In the genomic region with DNA sequence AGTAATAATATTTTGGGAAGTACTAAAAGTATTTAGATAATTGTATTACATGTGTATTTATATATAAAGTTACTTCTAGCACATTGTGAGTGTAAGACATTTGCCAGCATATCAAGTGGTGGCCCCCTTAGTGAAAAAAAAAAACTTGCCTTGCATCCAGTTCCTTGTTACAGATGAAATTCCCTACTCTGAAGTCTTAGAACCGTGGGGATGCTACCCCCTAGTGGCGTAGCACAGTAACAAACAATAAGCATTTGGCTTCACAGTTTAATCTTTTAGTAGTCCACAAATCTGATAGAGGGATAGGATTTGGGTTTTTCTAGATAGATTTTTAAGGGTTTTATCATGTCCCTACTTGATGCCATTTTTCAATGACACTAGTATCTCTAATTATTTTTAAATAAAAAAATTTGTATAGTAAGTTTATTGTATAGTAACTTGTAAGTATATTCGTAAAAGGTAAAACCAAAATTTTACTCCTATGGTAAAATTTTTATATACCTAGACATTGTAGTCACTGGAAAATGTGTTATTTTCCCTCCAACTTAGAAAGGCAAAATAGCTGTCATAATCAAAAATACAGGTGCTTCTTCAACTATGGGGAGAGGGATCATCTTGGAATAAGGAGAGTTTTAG, we compare ENCODE assay signal across 8 cellular contexts. TPM values are rescaled to one million over a fixed set of nuclear protein-coding genes. Genes with fewer than 3 reads are reported as not detected.
DNase-seq lines count a peak whose midpoint lies in the region; ATAC-seq, FAIRE-seq and TF ChIP-seq lines count a peak whose summit lies in the region.

No MANE protein-coding gene starts in this region.

- H3K36me3 ChIP-seq in HepG2 (replicated peaks in 1 of 2; ENCODE audit: control insufficient read depth in 1 of 2, insufficient read depth in 2 of 2, low read length in 2 of 2) = peaks cover 6 to 57% of the 10 kb centered on the region in 2 experiments; a peak in 4 of 5 replicates

- TF ChIP-seq EP300 in A549 (IDR thresholded peaks at IDR 0.05) (no peak), HepG2 (IDR thresholded peaks at IDR 0.05; ENCODE audit: low read depth in 2 of 2, low read length in 2 of 2) (no peak), HepG2 (CRISPR knock-in tag; IDR thresholded peaks at IDR 0.05; ENCODE audit: borderline replicate concordance) (no peak)

- in situ Hi-C loops in HepG2 (cut with HindIII; ENCODE audit: extremely low pct_ligation_motif_present, low pct_unique_long_range_greater_than_20kb) = loop anchor here (5.0 to 25.0 kb wide), 2 partner anchors 251 to 376 kb away; no protein-coding TSS in a partner anchor

- TF ChIP-seq CTCF in A549 (IDR thresholded peaks at IDR 0.05) (peak; percentile 90), choroid plexus epithelial cell (conservative IDR thresholded peaks at IDR 0.05; ENCODE audit: low read depth, low read length) (peak; percentile 82), HepG2 (CRISPR knock-in tag; IDR thresholded peaks at IDR 0.05) (peak; percentile 73)

- H3K4me1 ChIP-seq in A549 (peaks cover 16% of the 10 kb centered on the region; the same call in 2 of the 3 replicates), HepG2 (ENCODE audit: insufficient read depth, low read length) (peaks cover 11% of the 10 kb centered on the region)

- CTCF ChIA-PET in A549 (lab: Yijun Ruan, JAX) (interaction anchor here (0.6 to 5.8 kb wide), 34 partner anchors 9 to 1152 kb away, joined by 3 to 37 read pairs (median 4); partner anchors contain the start of gene C3orf80), HepG2 (lab: Yijun Ruan, JAX; ENCODE audit: low intra/inter-chr PET ratio, low total read pairs) (interaction anchor here (1.0 to 2.1 kb wide), 3 partner anchors 188 to 381 kb away, joined by 3 to 22 read pairs (median 19); partner anchors contain the start of gene C3orf80)

- 29% methylated on average over 3 of the region's 3 CpGs for WGBS in A549 (ENCODE audit: missing lambda C conversion rate)
- WGBS in HepG2 (ENCODE audit: low lambda C conversion rate) = 36% methylated on average over 3 of the region's 3 CpGs

- H2AFZ ChIP-seq in HepG2 (ENCODE audit: low read length) = no peak overlapping the region

- intact Hi-C loops in HepG2 (cut with micrococcal nuclease; ENCODE audit: unreplicated experiment) = loop anchor here (1.0 to 5.0 kb wide), 3 partner anchors 186 to 381 kb away; partner anchors contain the start of gene C3orf80

- POLR2A ChIA-PET in A549 (lab: Yijun Ruan, JAX) = interaction anchor here (0.7 kb wide), 1 partner anchor 251 kb away, joined by 4 read pairs; no protein-coding TSS in a partner anchor
- POLR2A ChIA-PET in HepG2 (lab: Yijun Ruan, JAX) = no interaction called here

- H4K20me1 ChIP-seq in HepG2 (ENCODE audit: insufficient read depth, low read length) = no peaks in the 10 kb centered on the region; the same call in 1 of the 2 replicates

- FAIRE-seq in A549 (lab: Jason Lieb, UNC) = peak; percentile 13
- peak; percentile 73 for FAIRE-seq in HepG2 (lab: Jason Lieb, UNC)

- TF ChIP-seq RAD21 in A549 (conservative IDR thresholded peaks at IDR 0.05 in 1 of 2, IDR thresholded peaks at IDR 0.05 in 1 of 2) (peak; percentile 78 to 85), HepG2 (CRISPR knock-in tag; IDR thresholded peaks at IDR 0.05) (peak; percentile 30; the same call in 1 of the 2 replicates)

- ATAC-seq in A549 = peak; percentile 82 to 88
- ATAC-seq in GM18511 (IDR thresholded peaks at IDR 0.05; ENCODE audit: unreplicated experiment) = peak; percentile 78
- peak; percentile 88 for ATAC-seq in HG03378 (IDR thresholded peaks at IDR 0.05; ENCODE audit: unreplicated experiment)
- peak; percentile 73 for ATAC-seq in HepG2

- no TSS peak for BruUV-seq in HepG2 (replicated peaks; lab: Mats Ljungman, UMichigan)

- no peak overlapping the region for H3K4me3 ChIP-seq in A549
- H3K4me3 ChIP-seq in choroid plexus epithelial cell (ENCODE audit: low read depth, low read length) = no peak overlapping the region
- H3K4me3 ChIP-seq in HepG2 (replicated peaks in 1 of 3; ENCODE audit: insufficient read depth in 1 of 3, low read depth in 2 of 3, low read length in 3 of 3) = no peak overlapping the region

- no peaks in the 10 kb centered on the region for H3K27me3 ChIP-seq in HepG2 (ENCODE audit: control insufficient read depth in 1 of 2, insufficient read depth in 2 of 2, low read length in 2 of 2)

- peaks cover 9% of the 10 kb centered on the region for H3K79me2 ChIP-seq in HepG2 (ENCODE audit: insufficient read depth, low read length)

- H3K4me2 ChIP-seq in A549 = no peak overlapping the region
- H3K4me2 ChIP-seq in HepG2 (ENCODE audit: low read depth, low read length) = no peak overlapping the region

- no peak overlapping the region for H3K9ac ChIP-seq in HepG2 (ENCODE audit: insufficient read depth, low read depth, low read length)

- DNase-seq in A549 (ENCODE audit: low read depth in 1 of 2, low spot score in 1 of 2) (peak; percentile 55 to 79), NCI-H460 (ENCODE audit: extremely low read depth, low read depth) (peak; percentile 67), choroid plexus epithelial cell (ENCODE audit: low read depth) (peak; percentile 92), HepG2 (ENCODE audit: low spot score) (peak; percentile 70)
- peak; percentile 59 for DNase-seq in activated CD4-positive, CD25-positive, alpha-beta regulatory T cell treated with anti-CD3 and anti-CD28 coated beads, Interleukin-2, amount 50 U/mL, for 72 hours
- peak; percentile 16 to 51 (median 49) for DNase-seq in stimulated activated CD4-positive, alpha-beta T cell treated with anti-CD3 and anti-CD28 coated beads, TNF-alpha, amount 100 ng/mL, for 4 hours (ENCODE audit: low read depth in 3 of 3)

- no peak overlapping the region for H3K27ac ChIP-seq in A549
- no peak overlapping the region for H3K27ac ChIP-seq in HepG2 (ENCODE audit: extremely low read length, insufficient read depth, low read length)

- TF ChIP-seq POLR2A in A549 (IDR thresholded peaks at IDR 0.05; ENCODE audit: low read length) (no peak), HepG2 (IDR thresholded peaks at IDR 0.05; ENCODE audit: insufficient read depth in 1 of 2, low read depth in 2 of 2, low read length in 2 of 2) (no peak)

- H3K9me3 ChIP-seq in A549 = no peaks in the 10 kb centered on the region
- H3K9me3 ChIP-seq in HepG2 (ENCODE audit: low read length) = no peaks in the 10 kb centered on the region

RNA-seq across cellular contexts. Expression of gene SMC4, which starts 14.3 kb away (rescaled TPM):
- polyA plus RNA-seq in A549 (2011; rRNA removed) = 76.2 and 139 TPM in 2 replicates
- polyA plus RNA-seq in A549 (2012; cell fraction: cytosol; rRNA removed) = 40.2 and 44.9 TPM in 2 replicates
- polyA plus RNA-seq in A549 (2012; cell fraction: nucleus; rRNA removed) = 89.2 and 111 TPM in 2 replicates
- polyA plus RNA-seq in A549 (2017; fragmentation: RNase III; extraction: RNeasy Plus Mini Kit Qiagen cat#74134 plus additional on column Dnase treatment) = 116 to 123 TPM (median 121 TPM) in 3 replicates
- 20.5 and 23.7 TPM in 2 replicates for polyA minus RNA-seq in A549 (2011; rRNA and poly(A)+ RNA removed)
- 96.9 and 109 TPM in 2 replicates for total RNA-seq in NCI-H460 (2014; rRNA removed; shearing (Covaris generic))
- 139 and 272 TPM in 2 replicates for polyA plus RNA-seq in NCI-H460 (2014; cell fraction: nucleus; rRNA removed)
- total RNA-seq in HepG2 (2016; rRNA removed; fragmentation: Illumina TruSeq; extraction: Trizol) = 74.3 and 95.5 TPM in 2 replicates
- total RNA-seq in HepG2 (2016; cell fraction: cytosol; rRNA removed; fragmentation: Illumina TruSeq; extraction: Trizol; ENCODE audit: low read depth) = 17.3 and 21.1 TPM in 2 replicates
- total RNA-seq in HepG2 (2016; cell fraction: insoluble cytoplasmic fraction; rRNA removed; fragmentation: Illumina TruSeq; extraction: Trizol) = 73.4 and 93.4 TPM in 2 replicates
- total RNA-seq in HepG2 (2016; cell fraction: membrane; rRNA removed; fragmentation: Illumina TruSeq; extraction: Trizol) = 21.8 and 22.6 TPM in 2 replicates
- 146 and 159 TPM in 2 replicates for total RNA-seq in HepG2 (2016; cell fraction: nucleus; rRNA removed; fragmentation: Illumina TruSeq; extraction: Trizol)
- polyA plus RNA-seq in HepG2 (2011; rRNA removed) = 11.3 and 19.2 TPM in 2 replicates
- 7.0 and 7.5 TPM in 2 replicates for polyA plus RNA-seq in HepG2 (2011; cell fraction: cytosol; rRNA removed)
- polyA plus RNA-seq in HepG2 (2011; cell fraction: nucleus; rRNA removed) = 40.4 and 51.2 TPM in 2 replicates
- polyA plus RNA-seq in HepG2 (2012) = 24.6 and 42.3 TPM in 2 replicates
- 2.4 and 3.2 TPM in 2 replicates for polyA plus RNA-seq in HepG2 (2016; cell fraction: cytosol; fragmentation: Illumina TruSeq; extraction: Trizol; ENCODE audit: low read depth)
- polyA plus RNA-seq in HepG2 (2016; cell fraction: insoluble cytoplasmic fraction; fragmentation: Illumina TruSeq; extraction: Trizol; ENCODE audit: low read depth) = 86.5 and 87.7 TPM in 2 replicates
- 7.4 and 11.1 TPM in 2 replicates for polyA plus RNA-seq in HepG2 (2016; cell fraction: membrane; fragmentation: Illumina TruSeq; extraction: Trizol; ENCODE audit: low read depth)
- polyA plus RNA-seq in HepG2 (2016; cell fraction: nucleus; fragmentation: Illumina TruSeq; extraction: Trizol; ENCODE audit: insufficient read depth, low read depth) = 234 and 235 TPM in 2 replicates
- polyA minus RNA-seq in HepG2 (2011; rRNA and poly(A)+ RNA removed; ENCODE audit: low replicate concordance) = 13.1 and 61.1 TPM in 2 replicates
- polyA minus RNA-seq in HepG2 (2011; cell fraction: cytosol; rRNA and poly(A)+ RNA removed) = 8.1 and 11.8 TPM in 2 replicates
- polyA minus RNA-seq in HepG2 (2011; cell fraction: nucleus; rRNA and poly(A)+ RNA removed) = 124 and 194 TPM in 2 replicates

RNA-seq across cellular contexts. Expression of gene IFT80, which starts 14.7 kb away (rescaled TPM):
- polyA plus RNA-seq in A549 (2011; rRNA removed) (28.1 and 41.8 TPM in 2 replicates), A549 (2017; fragmentation: RNase III; extraction: RNeasy Plus Mini Kit Qiagen cat#74134 plus additional on column Dnase treatment) (28.4 to 30.7 TPM (median 30.6 TPM) in 3 replicates), HepG2 (2011; rRNA removed) (8.6 and 11.4 TPM in 2 replicates)
- 5.4 and 6.3 TPM in 2 replicates for polyA plus RNA-seq in A549 (2012; cell fraction: cytosol; rRNA removed)
- polyA plus RNA-seq in A549 (2012; cell fraction: nucleus; rRNA removed) = 4.1 and 7.4 TPM in 2 replicates
- 7.4 and 7.6 TPM in 2 replicates for polyA minus RNA-seq in A549 (2011; rRNA and poly(A)+ RNA removed)
- total RNA-seq in NCI-H460 (2014; rRNA removed; shearing (Covaris generic)) = 15.1 and 20.9 TPM in 2 replicates
- polyA plus RNA-seq in NCI-H460 (2014; cell fraction: nucleus; rRNA removed) = 26.9 and 54.3 TPM in 2 replicates
- total RNA-seq in HepG2 (2016; rRNA removed; fragmentation: Illumina TruSeq; extraction: Trizol) = 15.7 and 21.4 TPM in 2 replicates
- 13.2 and 13.4 TPM in 2 replicates for total RNA-seq in HepG2 (2016; cell fraction: cytosol; rRNA removed; fragmentation: Illumina TruSeq; extraction: Trizol; ENCODE audit: low read depth)
- total RNA-seq in HepG2 (2016; cell fraction: insoluble cytoplasmic fraction; rRNA removed; fragmentation: Illumina TruSeq; extraction: Trizol) = 18.4 and 19.8 TPM in 2 replicates
- 11.8 and 13.7 TPM in 2 replicates for total RNA-seq in HepG2 (2016; cell fraction: membrane; rRNA removed; fragmentation: Illumina TruSeq; extraction: Trizol)
- total RNA-seq in HepG2 (2016; cell fraction: nucleus; rRNA removed; fragmentation: Illumina TruSeq; extraction: Trizol) = 23.1 and 27.3 TPM in 2 replicates
- polyA plus RNA-seq in HepG2 (2011; cell fraction: cytosol; rRNA removed) = 2.1 and 3.8 TPM in 2 replicates
- polyA plus RNA-seq in HepG2 (2011; cell fraction: nucleus; rRNA removed) = 14.1 and 16.0 TPM in 2 replicates
- polyA plus RNA-seq in HepG2 (2012) = 9.9 and 12.0 TPM in 2 replicates
- 0.86 and 0.87 TPM in 2 replicates for polyA plus RNA-seq in HepG2 (2016; cell fraction: cytosol; fragmentation: Illumina TruSeq; extraction: Trizol; ENCODE audit: low read depth)
- polyA plus RNA-seq in HepG2 (2016; cell fraction: insoluble cytoplasmic fraction; fragmentation: Illumina TruSeq; extraction: Trizol; ENCODE audit: low read depth) = 11.9 and 14.1 TPM in 2 replicates
- polyA plus RNA-seq in HepG2 (2016; cell fraction: membrane; fragmentation: Illumina TruSeq; extraction: Trizol; ENCODE audit: low read depth) = 3.3 and 3.9 TPM in 2 replicates
- polyA plus RNA-seq in HepG2 (2016; cell fraction: nucleus; fragmentation: Illumina TruSeq; extraction: Trizol; ENCODE audit: insufficient read depth, low read depth) = 45.6 and 47.5 TPM in 2 replicates
- polyA minus RNA-seq in HepG2 (2011; rRNA and poly(A)+ RNA removed; ENCODE audit: low replicate concordance) = 3.5 and 7.7 TPM in 2 replicates
- 11.2 and 11.4 TPM in 2 replicates for polyA minus RNA-seq in HepG2 (2011; cell fraction: cytosol; rRNA and poly(A)+ RNA removed)
- 32.2 and 33.3 TPM in 2 replicates for polyA minus RNA-seq in HepG2 (2011; cell fraction: nucleus; rRNA and poly(A)+ RNA removed)

RNA-seq across cellular contexts. Expression of gene TRIM59, which starts 35.9 kb away (rescaled TPM):
- 10.9 and 14.0 TPM in 2 replicates for polyA plus RNA-seq in A549 (2011; rRNA removed)
- polyA plus RNA-seq in A549 (2012; cell fraction: cytosol; rRNA removed) = 2.7 and 3.4 TPM in 2 replicates
- polyA plus RNA-seq in A549 (2012; cell fraction: nucleus; rRNA removed) = 2.7 and 4.4 TPM in 2 replicates
- polyA plus RNA-seq in A549 (2017; fragmentation: RNase III; extraction: RNeasy Plus Mini Kit Qiagen cat#74134 plus additional on column Dnase treatment) = 12.1 to 13.6 TPM (median 12.6 TPM) in 3 replicates
- 13.3 and 16.3 TPM in 2 replicates for polyA minus RNA-seq in A549 (2011; rRNA and poly(A)+ RNA removed)
- 20.1 and 20.5 TPM in 2 replicates for total RNA-seq in NCI-H460 (2014; rRNA removed; shearing (Covaris generic))
- polyA plus RNA-seq in NCI-H460 (2014; cell fraction: nucleus; rRNA removed) = 13.7 and 26.3 TPM in 2 replicates
- total RNA-seq in HepG2 (2016; rRNA removed; fragmentation: Illumina TruSeq; extraction: Trizol) = 3.2 and 4.1 TPM in 2 replicates
- total RNA-seq in HepG2 (2016; cell fraction: cytosol; rRNA removed; fragmentation: Illumina TruSeq; extraction: Trizol; ENCODE audit: low read depth) = 0.62 and 0.91 TPM in 2 replicates
- total RNA-seq in HepG2 (2016; cell fraction: insoluble cytoplasmic fraction; rRNA removed; fragmentation: Illumina TruSeq; extraction: Trizol) = 2.5 and 4.0 TPM in 2 replicates
- 2.5 and 2.9 TPM in 2 replicates for total RNA-seq in HepG2 (2016; cell fraction: membrane; rRNA removed; fragmentation: Illumina TruSeq; extraction: Trizol)
- 2.6 TPM in 2 replicates for total RNA-seq in HepG2 (2016; cell fraction: nucleus; rRNA removed; fragmentation: Illumina TruSeq; extraction: Trizol)
- 0.91 and 1.3 TPM in 2 replicates for polyA plus RNA-seq in HepG2 (2011; rRNA removed)
- 0.40 and 0.79 TPM in 2 replicates for polyA plus RNA-seq in HepG2 (2011; cell fraction: cytosol; rRNA removed)
- polyA plus RNA-seq in HepG2 (2011; cell fraction: nucleus; rRNA removed) = 0.48 and 0.62 TPM in 2 replicates
- polyA plus RNA-seq in HepG2 (2012) = 0.97 and 1.5 TPM in 2 replicates
- 0.18 and 0.19 TPM in 2 replicates for polyA plus RNA-seq in HepG2 (2016; cell fraction: cytosol; fragmentation: Illumina TruSeq; extraction: Trizol; ENCODE audit: low read depth)
- 1.6 TPM in 2 replicates for polyA plus RNA-seq in HepG2 (2016; cell fraction: insoluble cytoplasmic fraction; fragmentation: Illumina TruSeq; extraction: Trizol; ENCODE audit: low read depth)
- polyA plus RNA-seq in HepG2 (2016; cell fraction: membrane; fragmentation: Illumina TruSeq; extraction: Trizol; ENCODE audit: low read depth) = 0.60 and 0.63 TPM in 2 replicates
- 2.7 and 2.9 TPM in 2 replicates for polyA plus RNA-seq in HepG2 (2016; cell fraction: nucleus; fragmentation: Illumina TruSeq; extraction: Trizol; ENCODE audit: insufficient read depth, low read depth)
- 0.92 and 2.9 TPM in 2 replicates for polyA minus RNA-seq in HepG2 (2011; rRNA and poly(A)+ RNA removed; ENCODE audit: low replicate concordance)
- 1.6 TPM in 2 replicates for polyA minus RNA-seq in HepG2 (2011; cell fraction: cytosol; rRNA and poly(A)+ RNA removed)
- polyA minus RNA-seq in HepG2 (2011; cell fraction: nucleus; rRNA and poly(A)+ RNA removed) = 2.1 and 3.1 TPM in 2 replicates

Comparison
In these comparisons a context has a peak if more than half of its experiments do, and no peak if none do; other contexts are left out.
1. Of the 38 proteins assayed by ChIP-seq in both HepG2 and A549: peak only in HepG2: none; only in A549: none; in both: CTCF, RAD21 and SMC3; in neither: 35.